Comparison of ENCODE assay signal across 8 cellular contexts in genomic region chr17:82751571-82752370, GRCh38. TPM values are rescaled to one million over a fixed set of nuclear protein-coding genes. Genes with fewer than 3 reads are reported as not detected.
DNase-seq lines count a peak whose midpoint lies in the region; TF ChIP-seq lines count a peak whose summit lies in the region.

Gene TBCD (plus strand): TSS chr17:82752065. CDS start chr17:82752194, 129 bp downstream.

- CTCF ChIA-PET in HEK293T (lab: Yijun Ruan, JAX): no interaction called here

- DNase-seq in GF-D8 (lab: John Stamatoyannopoulos, UW) (peak; percentile 51), HEK293T (ENCODE audit: extremely low spot score) (peak; percentile 98), MV-4-11 (lab: John Stamatoyannopoulos, UW) (peak; percentile 75), SKM-1 (lab: John Stamatoyannopoulos, UW; ENCODE audit: unreplicated experiment) (peak; percentile 74), globus pallidus (ENCODE audit: low spot score) (peak; percentile 87), occipital lobe (lab: John Stamatoyannopoulos, UW) (peak; percentile 84), superior temporal gyrus (ENCODE audit: extremely low spot score) (peak; percentile 87)

- no peaks in the 10 kb centered on the region for H3K27me3 Mint-ChIP-seq in activated naive CD4-positive, alpha-beta T cell treated with anti-CD3 and anti-CD28 coated beads, Interleukin-2, amount 50 U/mL, for 24 hours

- POLR2A ChIA-PET in HEK293T (lab: Yijun Ruan, JAX): no interaction called here

- peak within 1 kb of the TSS; percentile 24 for H3K27ac Mint-ChIP-seq in activated naive CD4-positive, alpha-beta T cell treated with anti-CD3 and anti-CD28 coated beads, Interleukin-2, amount 50 U/mL, for 24 hours

- peak within 1 kb of the TSS; percentile 88 for H3K4me3 Mint-ChIP-seq in activated naive CD4-positive, alpha-beta T cell treated with anti-CD3 and anti-CD28 coated beads, Interleukin-2, amount 50 U/mL, for 24 hours

- peaks cover 31% of the 10 kb centered on the region for H3K4me1 Mint-ChIP-seq in activated naive CD4-positive, alpha-beta T cell treated with anti-CD3 and anti-CD28 coated beads, Interleukin-2, amount 50 U/mL, for 24 hours

- no peaks in the 10 kb centered on the region for H3K9me3 Mint-ChIP-seq in activated naive CD4-positive, alpha-beta T cell treated with anti-CD3 and anti-CD28 coated beads, Interleukin-2, amount 50 U/mL, for 24 hours

- H3K36me3 Mint-ChIP-seq in activated naive CD4-positive, alpha-beta T cell treated with anti-CD3 and anti-CD28 coated beads, Interleukin-2, amount 50 U/mL, for 24 hours: no peaks in the 10 kb centered on the region

TF ChIP-seq in HEK293T, 16 proteins besides CTCF, POLR2A, EP300 and RAD21:
- no peak for TF ChIP-seq BHLHE40 (IDR thresholded peaks at IDR 0.05; ENCODE audit: borderline replicate concordance)
- TF ChIP-seq L3MBTL2 (conservative IDR thresholded peaks at IDR 0.05): peak; percentile 96
- TF ChIP-seq TARDBP (IDR thresholded peaks at IDR 0.05): peak; percentile 55; the same call in 1 of the 2 replicates

RNA-seq across cellular contexts. Expression of gene TBCD, which starts in this region (rescaled TPM):
- 58.2 TPM for total RNA-seq in occipital lobe

Comparison
In these comparisons a context has a peak if more than half of its experiments do, and no peak if none do; other contexts are left out.
1. Peak in every context shown above with its lines: DNase-seq.